ENCODE assay signal across 8 cellular contexts in genomic region chr3:23945903-23946751, GRCh38. TPM values are rescaled to one million over a fixed set of nuclear protein-coding genes. Genes with fewer than 3 reads are reported as not detected.
DNase-seq lines count a peak whose midpoint lies in the region; ATAC-seq and TF ChIP-seq lines count a peak whose summit lies in the region.

No MANE protein-coding gene starts in this region.

- H3K4me3 Mint-ChIP-seq in H9 (peak overlapping the region; percentile 79 to 94), nephron progenitor cell (peak overlapping the region; percentile 82)
- H3K4me3 Mint-ChIP-seq in stimulated activated naive CD8-positive, alpha-beta T cell treated with anti-CD3 and anti-CD28 coated beads, Interleukin-15, Interleukin-2, amounts not matched to agents 100 ng/mL and 50 ng/mL, for 24 hours: peak overlapping the region; percentile 89

- no peak overlapping the region for H2BK15ac ChIP-seq in H9 (ENCODE audit: low read depth, low read length)

- no peak overlapping the region for H2BK120ac ChIP-seq in H9 (ENCODE audit: low read depth, low read length, poor library complexity, severe bottlenecking)

- H3K4me3 ChIP-seq in Loucy (ENCODE audit: low read length, poor library complexity, severe bottlenecking) (peak overlapping the region; percentile 91), RWPE2 (ENCODE audit: severe bottlenecking) (peak overlapping the region; percentile 98), fibroblast of the aortic adventitia (ENCODE audit: low read depth, low read length) (peak overlapping the region; percentile 84)

- H3T11ph ChIP-seq in H9 (ENCODE audit: low read length): no peak overlapping the region

- peak; percentile 95 for DNase-seq in G401 (ENCODE audit: low spot score)
- peak; percentile 96 for DNase-seq in H9
- peak; percentile 93 for DNase-seq in RWPE2 (ENCODE audit: low spot score)
- peak; percentile 98 for DNase-seq in activated effector memory CD4-positive, alpha-beta T cell treated with Interleukin-2 at 50 U/mL for 16 hours
- peak; percentile 91 for DNase-seq in fibroblast of the aortic adventitia (ENCODE audit: low read depth)
- DNase-seq in nephron progenitor cell: peak; percentile 99

- H2AFZ ChIP-seq in H9 (ENCODE audit: low read length): no peak overlapping the region
- peak overlapping the region; percentile 98 for H2AFZ ChIP-seq in Loucy (ENCODE audit: low read length)

- no peak overlapping the region for H4K91ac ChIP-seq in H9 (ENCODE audit: insufficient read length, low read depth, low read length)

- in situ Hi-C loops in G401 (cut with HindIII; ENCODE audit: low sequenced_read_pairs): no loop called here

- H3K4me1 ChIP-seq in H9 (ENCODE audit: insufficient read depth, low read length) (peaks cover 10% of the 10 kb centered on the region; the same call in 1 of the 2 replicates), Loucy (ENCODE audit: insufficient read depth, low read length, poor library complexity, severe bottlenecking) (peaks cover 35% of the 10 kb centered on the region), RWPE2 (ENCODE audit: insufficient read depth, poor library complexity, severe bottlenecking) (peaks cover 34% of the 10 kb centered on the region)

- no peaks in the 10 kb centered on the region for H3K9me2 ChIP-seq in Loucy (replicated peaks; ENCODE audit: low read depth, low read length)

- H3K23me2 ChIP-seq in H9 (ENCODE audit: insufficient read length, low read depth, low read length, poor library complexity, severe bottlenecking): peaks cover 11% of the 10 kb centered on the region

- no peak overlapping the region for H2AK5ac ChIP-seq in H9 (ENCODE audit: insufficient read length, low read length)

- no peaks in the 10 kb centered on the region for H3K9me3 ChIP-seq in H9 (ENCODE audit: control insufficient read depth, low read depth, low read length)
- H3K9me3 ChIP-seq in Loucy (ENCODE audit: insufficient read depth, low read depth, low read length): no peaks in the 10 kb centered on the region
- no peaks in the 10 kb centered on the region for H3K9me3 ChIP-seq in RWPE2 (ENCODE audit: severe bottlenecking)

- no peak overlapping the region for H2BK5ac ChIP-seq in H9 (ENCODE audit: insufficient read length, low read length)

- peak overlapping the region; percentile 55 for H3K18ac ChIP-seq in H9 (ENCODE audit: insufficient read length, low read depth, low read length)

- H3K14ac ChIP-seq in H9 (ENCODE audit: insufficient read depth, low read length): peak overlapping the region; percentile 26

- H4K5ac ChIP-seq in H9 (ENCODE audit: insufficient read length, low read depth, low read length): no peak overlapping the region

- H2BK20ac ChIP-seq in H9 (ENCODE audit: low read depth, low read length, poor library complexity, severe bottlenecking): no peak overlapping the region

- H3K79me2 ChIP-seq in H9 (ENCODE audit: insufficient read depth, low read length) (peaks cover 3% of the 10 kb centered on the region; the same call in 1 of the 2 replicates), Loucy (ENCODE audit: insufficient read depth, low read length) (peaks cover 21% of the 10 kb centered on the region)

- H3F3A ChIP-seq in Loucy (ENCODE audit: low read depth): no peaks in the 10 kb centered on the region

- no peak overlapping the region for H3K56ac ChIP-seq in H9 (ENCODE audit: insufficient read length, low read depth, low read length)

- H3K9me3 Mint-ChIP-seq in H9 (peaks cover 0 to 2% of the 10 kb centered on the region in 2 experiments; a peak in 1 of 5 replicates), nephron progenitor cell (no peaks in the 10 kb centered on the region)
- H3K9me3 Mint-ChIP-seq in stimulated activated naive CD8-positive, alpha-beta T cell treated with anti-CD3 and anti-CD28 coated beads, Interleukin-15, Interleukin-2, amounts not matched to agents 100 ng/mL and 50 ng/mL, for 24 hours: no peaks in the 10 kb centered on the region

- H3K36me3 Mint-ChIP-seq in H9 (ENCODE audit: insufficient read depth in 1 of 3, low read depth in 3 of 3): peaks cover 7 to 10% (median 7%) of the 10 kb centered on the region in 3 experiments; a peak in 5 of 7 replicates
- peaks cover 7% of the 10 kb centered on the region for H3K36me3 Mint-ChIP-seq in nephron progenitor cell (ENCODE audit: low read depth)
- no peaks in the 10 kb centered on the region for H3K36me3 Mint-ChIP-seq in stimulated activated naive CD8-positive, alpha-beta T cell treated with anti-CD3 and anti-CD28 coated beads, Interleukin-15, Interleukin-2, amounts not matched to agents 100 ng/mL and 50 ng/mL, for 24 hours (ENCODE audit: low read depth)

- H3K36me3 ChIP-seq in Loucy (ENCODE audit: insufficient read depth, low read length) (no peaks in the 10 kb centered on the region), RWPE2 (ENCODE audit: low read depth) (no peaks in the 10 kb centered on the region)

- H3K4me1 Mint-ChIP-seq in H9: peaks cover 23 to 29% of the 10 kb centered on the region in 2 experiments
- H3K4me1 Mint-ChIP-seq in nephron progenitor cell: peaks cover 41% of the 10 kb centered on the region
- H3K4me1 Mint-ChIP-seq in stimulated activated naive CD8-positive, alpha-beta T cell treated with anti-CD3 and anti-CD28 coated beads, Interleukin-15, Interleukin-2, amounts not matched to agents 100 ng/mL and 50 ng/mL, for 24 hours (ENCODE audit: low read depth): peaks cover 54% of the 10 kb centered on the region

- H4K8ac ChIP-seq in H9 (replicated peaks; ENCODE audit: insufficient read length, low read depth, low read length): no peak overlapping the region

- no peaks in the 10 kb centered on the region for H4K20me1 ChIP-seq in H9 (ENCODE audit: control insufficient read depth, insufficient read depth, insufficient read length)
- peaks cover 4% of the 10 kb centered on the region for H4K20me1 ChIP-seq in Loucy (ENCODE audit: insufficient read depth, low read length, poor library complexity, severe bottlenecking)

- no peak for TF ChIP-seq CTCF in H9 (conservative IDR thresholded peaks at IDR 0.05)
- no peak for TF ChIP-seq CTCF in Loucy (conservative IDR thresholded peaks at IDR 0.05; ENCODE audit: low read length)
- TF ChIP-seq CTCF in RWPE2 (IDR thresholded peaks at IDR 0.05; ENCODE audit: poor library complexity, severe bottlenecking): no peak
- no peak for TF ChIP-seq CTCF in fibroblast of the aortic adventitia (IDR thresholded peaks at IDR 0.05; ENCODE audit: insufficient read depth, low read length)
- TF ChIP-seq CTCF in nephron progenitor cell (IDR thresholded peaks at IDR 0.05): no peak

- H3K27me3 ChIP-seq in H9 (ENCODE audit: insufficient read depth, low read length): no peaks in the 10 kb centered on the region
- H3K27me3 ChIP-seq in Loucy (ENCODE audit: insufficient read depth, low read length, poor library complexity, severe bottlenecking): no peaks in the 10 kb centered on the region
- H3K27me3 ChIP-seq in RWPE2 (ENCODE audit: insufficient read depth, poor library complexity, severe bottlenecking): no peaks in the 10 kb centered on the region

- peak overlapping the region; percentile 62 for H3K4me2 ChIP-seq in H9 (ENCODE audit: insufficient read depth, insufficient read length, low read length)
- peak overlapping the region; percentile 88 for H3K4me2 ChIP-seq in Loucy (ENCODE audit: low read depth, low read length, poor library complexity, severe bottlenecking)

- H3K4ac ChIP-seq in H9 (ENCODE audit: low read depth, low read length): no peak overlapping the region

- WGBS in H9 (ENCODE audit: extremely low coverage, insufficient read length, low lambda C conversion rate): no CpG with 5 or more reads among the region's 89 CpGs

- ATAC-seq in RWPE2 (ENCODE audit: low read depth): peak; percentile 72

- peak overlapping the region; percentile 97 to 100 (median 99) for H3K27ac Mint-ChIP-seq in H9
- H3K27ac Mint-ChIP-seq in nephron progenitor cell: peak overlapping the region; percentile 93
- H3K27ac Mint-ChIP-seq in stimulated activated naive CD8-positive, alpha-beta T cell treated with anti-CD3 and anti-CD28 coated beads, Interleukin-15, Interleukin-2, amounts not matched to agents 100 ng/mL and 50 ng/mL, for 24 hours: peak overlapping the region; percentile 91

- H3K79me1 ChIP-seq in H9 (ENCODE audit: insufficient read depth, low read depth, low read length, poor library complexity, severe bottlenecking): peaks cover 3% of the 10 kb centered on the region

- H3K9ac ChIP-seq in H9 (ENCODE audit: extremely low read depth, insufficient read length, low read length) (peak overlapping the region; percentile 78), Loucy (ENCODE audit: low read depth, low read length, poor library complexity, severe bottlenecking) (peak overlapping the region; percentile 84)

- H3K27me3 Mint-ChIP-seq in H9 (ENCODE audit: low read depth) (peaks cover 23% of the 10 kb centered on the region), nephron progenitor cell (ENCODE audit: low read depth, poor library complexity) (no peaks in the 10 kb centered on the region)
- H3K27me3 Mint-ChIP-seq in stimulated activated naive CD8-positive, alpha-beta T cell treated with anti-CD3 and anti-CD28 coated beads, Interleukin-15, Interleukin-2, amounts not matched to agents 100 ng/mL and 50 ng/mL, for 24 hours: peaks cover 13% of the 10 kb centered on the region

- H2BK12ac ChIP-seq in H9 (ENCODE audit: insufficient read length, low read depth, low read length): no peak overlapping the region

- H3K23ac ChIP-seq in H9 (ENCODE audit: insufficient read length, low read depth, low read length): no peak overlapping the region

- H3K27ac ChIP-seq in H9 (ENCODE audit: insufficient read length, low read depth, low read length) (peak overlapping the region; percentile 50), RWPE2 (ENCODE audit: poor library complexity, severe bottlenecking) (peak overlapping the region; percentile 76)

RNA-seq across cellular contexts. Expression of gene NR1D2, which starts 1.0 kb away (rescaled TPM):
- total RNA-seq in G401 (2014; rRNA removed; shearing (Covaris generic)): 7.9 and 21.4 TPM in 2 replicates
- 24.0 and 24.9 TPM in 2 replicates for total RNA-seq in H9 (2021)
- 53.0 and 77.3 TPM in 2 replicates for total RNA-seq in fibroblast of the aortic adventitia (ENCODE audit: low replicate concordance)

RNA-seq across cellular contexts. Expression of gene RPL15, which starts 29.2 kb away (rescaled TPM):
- 5,783 and 6,412 TPM in 2 replicates for total RNA-seq in G401 (2014; rRNA removed; shearing (Covaris generic))
- total RNA-seq in H9 (2021): 2,794 and 2,865 TPM in 2 replicates
- 529 and 2,953 TPM in 2 replicates for total RNA-seq in fibroblast of the aortic adventitia (ENCODE audit: low replicate concordance)

RNA-seq across cellular contexts. Expression of gene NKIRAS1, which starts 29.3 kb away (rescaled TPM):
- total RNA-seq in G401 (2014; rRNA removed; shearing (Covaris generic)): 15.0 and 20.1 TPM in 2 replicates
- total RNA-seq in H9 (2021) (6.1 and 6.2 TPM in 2 replicates), fibroblast of the aortic adventitia (ENCODE audit: low replicate concordance) (20.9 and 35.8 TPM in 2 replicates)

Comparison
In these comparisons a context has a peak if more than half of its experiments do, and no peak if none do; other contexts are left out.
1. Peak in every context shown above with its lines: DNase-seq, ATAC-seq, H3K4me3 ChIP-seq and H3K27ac ChIP-seq.